Comparison of ENCODE assay signal across 8 cellular contexts in the genomic region with DNA sequence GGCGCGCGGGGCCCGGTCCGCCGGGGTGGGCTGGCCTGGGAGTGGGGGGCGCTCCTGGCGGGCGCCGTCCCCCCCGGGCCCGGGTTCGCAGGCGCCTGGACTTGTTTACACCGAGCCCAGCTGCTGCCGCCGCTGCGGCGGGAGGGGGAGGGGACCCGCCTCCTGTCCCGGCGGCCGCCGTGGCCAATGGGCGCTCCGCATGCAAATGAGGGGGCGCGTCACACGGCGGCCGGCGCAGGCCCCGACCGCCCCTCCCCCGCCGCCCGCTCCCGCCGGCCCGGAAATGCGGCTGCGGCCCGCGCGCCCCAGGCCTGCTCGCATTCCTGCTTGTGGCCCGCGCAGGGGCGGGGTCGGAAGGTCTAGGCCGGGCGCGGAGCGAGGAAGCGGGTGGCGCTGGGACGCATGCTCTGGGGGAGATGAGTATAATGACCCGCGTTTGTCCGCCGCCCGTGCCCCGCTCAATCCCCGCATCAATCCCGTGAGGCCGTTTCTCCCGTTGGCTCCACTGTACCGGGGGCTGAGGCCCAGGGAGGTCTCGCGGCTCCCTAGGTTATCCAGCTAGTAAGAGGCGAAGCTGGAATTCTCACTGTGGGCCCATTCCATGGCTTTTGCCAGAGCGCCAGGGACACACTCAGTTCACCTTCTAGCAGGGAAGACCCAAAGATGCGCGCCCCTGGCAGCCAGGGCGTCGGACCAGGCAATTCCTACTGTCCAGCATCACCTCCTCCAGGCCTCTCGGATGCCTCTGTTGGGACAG. TPM values are rescaled to one million over a fixed set of nuclear protein-coding genes. Genes with fewer than 3 reads are reported as not detected.
A peak's percentile ranks its signal among the peaks of the same experiment; 100 is the strongest.
DNase-seq lines count a peak whose midpoint lies in the region; ATAC-seq and TF ChIP-seq lines count a peak whose summit lies in the region.

Gene YPEL3, minus strand, starts transcription at position 109 of the 757 bp plus-strand sequence. CDS start 731 bp downstream, outside the sequence.

- peak; percentile 46 for ATAC-seq in GM18907 (IDR thresholded peaks at IDR 0.05; ENCODE audit: unreplicated experiment)
- peak; percentile 66 to 67 for ATAC-seq in activated T-cell treated with anti-CD3 and anti-CD28 coated beads, Interleukin-2, amount 50 U/mL, for 72 hours (replicated peaks in 1 of 2)

- peak within 1 kb of the TSS; percentile 87 to 91 for H3K9ac ChIP-seq in mucosa of rectum (ENCODE audit: low read depth in 1 of 2, low read length in 2 of 2)

- peak; percentile 89 for DNase-seq in A673 (ENCODE audit: low spot score)
- peak; percentile 78 for DNase-seq in HT-29 (ENCODE audit: low spot score)
- peak; percentile 95 for DNase-seq in OCI-M1 (lab: John Stamatoyannopoulos, UW)
- peak; percentile 93 to 95 for DNase-seq in activated T-cell treated with anti-CD3 and anti-CD28 coated beads, Interleukin-2, amount 50 U/mL, for 72 hours
- DNase-seq in stimulated activated CD8-positive, alpha-beta memory T cell treated with anti-CD3 and anti-CD28 coated beads, Interleukin-4, amount 100 ng/mL, for 24 hours (ENCODE audit: low read depth): peak; percentile 82

- no TSS peak for BruUV-seq in A673 (replicated peaks; lab: Mats Ljungman, UMichigan)

- peak within 1 kb of the TSS; percentile 86 for H3K27ac Mint-ChIP-seq in activated T-cell treated with anti-CD3 and anti-CD28 coated beads, Interleukin-2, amount 50 U/mL, for 72 hours

- peaks cover 16 to 24% of the 10 kb centered on the region in 2 donors for H3K36me3 Mint-ChIP-seq in activated T-cell treated with anti-CD3 and anti-CD28 coated beads, Interleukin-2, amount 50 U/mL, for 72 hours (ENCODE audit: insufficient read depth in 2 of 2)

- H3K4me1 Mint-ChIP-seq in activated T-cell treated with anti-CD3 and anti-CD28 coated beads, Interleukin-2, amount 50 U/mL, for 72 hours (ENCODE audit: low read depth): peaks cover 38% of the 10 kb centered on the region

- intact Hi-C loops in A673 (cut with micrococcal nuclease; ENCODE audit: unreplicated experiment): no loop called here

- H3K9me3 ChIP-seq in A673 (ENCODE audit: low read depth, low read length, poor library complexity, severe bottlenecking) (peaks cover 19% of the 10 kb centered on the region), esophagus (ENCODE audit: control insufficient read depth in 2 of 2, insufficient read depth in 1 of 2, low read depth in 1 of 2, low read length in 1 of 2) (peaks cover 0 to 12% of the 10 kb centered on the region in 2 donors), mucosa of rectum (ENCODE audit: control insufficient read depth in 2 of 2, low read length in 2 of 2) (peaks cover 0 to 7% of the 10 kb centered on the region in 2 donors)

- H3K9me3 Mint-ChIP-seq in activated T-cell treated with anti-CD3 and anti-CD28 coated beads, Interleukin-2, amount 50 U/mL, for 72 hours: peaks cover 5% of the 10 kb centered on the region in 2 donors

- H3K4me3 Mint-ChIP-seq in activated T-cell treated with anti-CD3 and anti-CD28 coated beads, Interleukin-2, amount 50 U/mL, for 72 hours: peak within 1 kb of the TSS; percentile 92 to 95

- H3K4me3 ChIP-seq in A673 (ENCODE audit: low read depth, low read length, poor library complexity, severe bottlenecking) (peak within 1 kb of the TSS; percentile 38), esophagus (ENCODE audit: low read depth in 1 of 2, low read length in 2 of 2) (peak within 1 kb of the TSS; percentile 81 to 85), mucosa of rectum (ENCODE audit: low read length in 2 of 2) (peak within 1 kb of the TSS; percentile 74 to 91)

- H3K27me3 Mint-ChIP-seq in activated T-cell treated with anti-CD3 and anti-CD28 coated beads, Interleukin-2, amount 50 U/mL, for 72 hours (ENCODE audit: low read depth): no peaks in the 10 kb centered on the region

- TF ChIP-seq CTCF in A673 (conservative IDR thresholded peaks at IDR 0.05; ENCODE audit: low read depth, low read length): no peak

- H3K27me3 ChIP-seq in A673 (replicated peaks; ENCODE audit: insufficient read depth, low read depth, low read length, poor library complexity): no peaks in the 10 kb centered on the region
- no peaks in the 10 kb centered on the region for H3K27me3 ChIP-seq in esophagus (ENCODE audit: control insufficient read depth in 1 of 2, insufficient read depth in 2 of 2, low read length in 2 of 2)
- no peaks in the 10 kb centered on the region for H3K27me3 ChIP-seq in mucosa of rectum (ENCODE audit: control insufficient read depth in 2 of 2, insufficient read depth in 2 of 2, low read length in 2 of 2)

- H3K36me3 ChIP-seq in A673 (ENCODE audit: insufficient read depth, low read length, poor library complexity, severe bottlenecking) (no peaks in the 10 kb centered on the region), esophagus (ENCODE audit: control insufficient read depth in 2 of 2, insufficient read depth in 2 of 2, low read length in 1 of 2) (peaks cover 0 to 10% of the 10 kb centered on the region in 2 donors), mucosa of rectum (ENCODE audit: control insufficient read depth in 2 of 2, insufficient read depth in 2 of 2, low read length in 2 of 2) (peaks cover 11 to 14% of the 10 kb centered on the region in 2 donors)

- H3K4me1 ChIP-seq in A673 (ENCODE audit: insufficient read depth, low read length, poor library complexity, severe bottlenecking) (peaks cover 15% of the 10 kb centered on the region), esophagus (ENCODE audit: control insufficient read depth in 2 of 2, insufficient read depth in 2 of 2, low read length in 1 of 2) (peaks cover 2 to 18% of the 10 kb centered on the region in 2 donors), mucosa of rectum (ENCODE audit: control insufficient read depth in 2 of 2, insufficient read depth in 2 of 2, low read length in 2 of 2) (peaks cover 26 to 28% of the 10 kb centered on the region in 2 donors)

- POLR2A ChIA-PET in A673 (lab: Charles Lee; ENCODE audit: low non-redundant PET): interaction anchor here (0.7 kb wide), 1 partner anchor 75 kb away, joined by 3 read pairs; no protein-coding TSS in a partner anchor

- WGBS in esophagus, 2 donors: 9 to 14% methylated on average over 44 to 77 of the region's 77 CpGs

- CTCF ChIA-PET in A673 (lab: Charles Lee): no interaction called here

- H3K27ac ChIP-seq in A673 (ENCODE audit: low read depth, low read length, poor library complexity, severe bottlenecking) (peak within 1 kb of the TSS; percentile 72), esophagus (ENCODE audit: low read depth in 2 of 2, low read length in 1 of 2) (peak within 1 kb of the TSS; percentile 92 to 97), mucosa of rectum (ENCODE audit: low read depth in 2 of 2, low read length in 2 of 2) (peak within 1 kb of the TSS; percentile 88 to 93)

RNA-seq across cellular contexts. Expression of gene YPEL3, which starts in this region (rescaled TPM):
- 4.7 and 9.1 TPM in 2 replicates for total RNA-seq in A673 (2021)
- total RNA-seq in HT-29 (2014; rRNA removed; shearing (Covaris generic)): 14.3 and 16.2 TPM in 2 replicates
- total RNA-seq in activated T-cell treated with anti-CD3 and anti-CD28 coated beads, Interleukin-2, amount 50 U/mL, for 72 hours: 10 to 100 TPM; 60.2 to 77.8 TPM
- polyA plus RNA-seq in esophagus: 100 to 1,000 TPM in 1 of 2 donors, 10 to 100 TPM in 1; 73.6 to 183 TPM

Comparison
In these comparisons a context has a peak if more than half of its experiments do, and no peak if none do; other contexts are left out.
1. Peak in every context shown above with its lines: DNase-seq, ATAC-seq, H3K4me3 ChIP-seq and H3K27ac ChIP-seq.